31 cellular contexts compared by ENCODE assay signal in genomic region chr4:172305698-172306097, GRCh38.
"Had no signal": no experiment of that assay in that cellular context is flagged by ENCODE, and none has a peak within 500 bp of the region (broad histone marks: within the 10 kb centered on the region; RNA-seq: fewer than 3 reads in every experiment).

No MANE protein-coding gene starts in this region.

- H3K4me3 ChIP-seq: ascending aorta, cardiac muscle cell had no signal

- H3K36me3 ChIP-seq: ascending aorta, cardiac muscle cell had no signal

- H3K27ac ChIP-seq: ascending aorta, cardiac muscle cell, VCaP had no signal

- H3K9me3 ChIP-seq: ascending aorta had no signal

- H3K27me3 ChIP-seq: ascending aorta, cardiac muscle cell had no signal

- H3K4me1 ChIP-seq: ascending aorta had no signal

- ATAC-seq: activated CD8-positive, alpha-beta T cell treated with anti-CD3 and anti-CD28 coated beads for 36 hours; activated naive CD4-positive, alpha-beta T cell treated with anti-CD3 and anti-CD28 coated beads, Interleukin-2, amount 50 U/mL, for 72 hours; activated T-cell treated with anti-CD3 and anti-CD28 coated beads, Interleukin-2, amount 50 U/mL, for 4 hours; activated T-cell treated with anti-CD3 and anti-CD28 coated beads, Interleukin-2, amount 50 U/mL, for 72 hours; activated T-helper 17 cell treated with anti-CD3 and anti-CD28 coated beads, Interleukin-2, amount 50 U/mL, for 72 hours had no signal

- DNase-seq: activated B cell treated with CpG ODN at 0.5 μM for 24 hours; activated CD4-positive, alpha-beta memory T cell treated with anti-CD3 and anti-CD28 coated beads for 36 hours; activated CD4-positive, alpha-beta T cell treated with anti-CD3 and anti-CD28 coated beads for 4 hours; activated CD4-positive, alpha-beta T cell treated with anti-CD3 and anti-CD28 coated beads, Interleukin-2, amount 10 ng/mL, durations not matched to agents 24 days and 14 days; activated CD4-positive, alpha-beta T cell treated with anti-CD3 and anti-CD28 coated beads, Interleukin-2, amount 50 U/mL, for 1 hour; activated CD4-positive, alpha-beta T cell treated with anti-CD3 and anti-CD28 coated beads, Interleukin-2, amount 50 U/mL, for 4 hours; activated CD4-positive, CD25-positive, alpha-beta regulatory T cell treated with anti-CD3 and anti-CD28 coated beads, Interleukin-2, amount 50 U/mL, for 72 hours; activated CD8-positive, alpha-beta memory T cell treated with anti-CD3 and anti-CD28 coated beads, Interleukin-2, amount 50 U/mL, for 4 hours; activated CD8-positive, alpha-beta T cell treated with anti-CD3 and anti-CD28 coated beads for 36 hours; activated effector memory CD4-positive, alpha-beta T cell treated with anti-CD3 and anti-CD28 coated beads, Interleukin-2, amount 50 U/mL, for 16 hours; activated gamma-delta T cell treated with Interleukin-2 at 50 U/mL for 16 hours; activated naive CD4-positive, alpha-beta T cell; activated naive CD4-positive, alpha-beta T cell treated with anti-CD3 and anti-CD28 coated beads for 36 hours; activated naive CD4-positive, alpha-beta T cell treated with anti-CD3 and anti-CD28 coated beads, Interleukin-2, amount 50 U/mL, for 16 hours; activated naive CD8-positive, alpha-beta T cell treated with anti-CD3 and anti-CD28 coated beads for 36 hours; activated T-cell treated with anti-CD3 and anti-CD28 coated beads for 4 hours; activated T-cell treated with anti-CD3 and anti-CD28 coated beads, Interleukin-2, amount 50 U/mL, for 1 hour; activated T-cell treated with anti-CD3 and anti-CD28 coated beads, Interleukin-2, amount 50 U/mL, for 4 hours; activated T-cell treated with anti-CD3 and anti-CD28 coated beads, Interleukin-2, amount 50 U/mL, for 72 hours; amygdala; anterior cingulate cortex; caudate nucleus; cerebellar nuclear complex; T-helper 1 cell; T-helper 2 cell; T-helper 9 cell had no signal
